23 cellular contexts compared by ENCODE assay signal in genomic region chr2:170670651-170671050, GRCh38.
"Had no signal": no experiment of that assay in that cellular context is flagged by ENCODE, and none has a peak within 500 bp of the region (broad histone marks: within the 10 kb centered on the region; RNA-seq: fewer than 3 reads in every experiment).

No MANE protein-coding gene starts in this region.

- H3K4me3 ChIP-seq: stomach, suprapubic skin, testis, thoracic aorta, thyroid gland, tibial artery, tibial nerve, transverse colon, upper lobe of left lung, upper lobe of right lung, uterus, vagina had no signal

- H3K4me1 ChIP-seq: stomach, suprapubic skin, testis, thyroid gland, tibial artery, tibial nerve, upper lobe of left lung, upper lobe of right lung, uterus, vagina had no signal

- H3K9me3 ChIP-seq: stomach, suprapubic skin, testis, thoracic aorta, thyroid gland, tibial artery, tibial nerve, transverse colon, upper lobe of left lung, upper lobe of right lung, uterus, vagina had no signal

- H3K36me3 ChIP-seq: stomach, suprapubic skin, thoracic aorta, thyroid gland, tibial artery, tibial nerve, transverse colon, upper lobe of left lung, upper lobe of right lung, uterus, vagina had no signal

- H3K27me3 ChIP-seq: stomach, suprapubic skin, testis, thyroid gland, tibial artery, tibial nerve, transverse colon, upper lobe of left lung, upper lobe of right lung, uterus, vagina had no signal

- H3K27ac ChIP-seq: stomach, suprapubic skin, testis, thoracic aorta, thyroid gland, tibial artery, tibial nerve, transverse colon, upper lobe of left lung, upper lobe of right lung, uterus, vagina had no signal

- DNase-seq: stimulated activated CD4-positive, alpha-beta T cell treated with anti-CD3 and anti-CD28 coated beads, Interleukin-2, amount 100 ng/mL, for 48 hours; stimulated activated CD4-positive, alpha-beta T cell treated with anti-CD3 and anti-CD28 coated beads, Interleukin-4, amount 100 ng/mL, for 1 hour; stimulated activated CD4-positive, alpha-beta T cell treated with anti-CD3 and anti-CD28 coated beads, Interleukin-4, amount 100 ng/mL, for 24 hours; stimulated activated CD4-positive, alpha-beta T cell treated with anti-CD3 and anti-CD28 coated beads, Interleukin-4, amount 100 ng/mL, for 4 hours; stimulated activated CD8-positive, alpha-beta memory T cell treated with anti-CD3 and anti-CD28 coated beads, Interleukin-4, amount 100 ng/mL, for 48 hours; stimulated activated naive B cell treated with anti-CD40 and anti-IgM and Interleukin-4, amounts not matched to agents 10 μg/mL and 1 μg/mL and 100 μg/mL, for 72 hours; stimulated activated naive CD4-positive, alpha-beta T cell; stimulated activated naive CD4-positive, alpha-beta T cell treated with Interleukin-2 at 50 U/mL for 16 hours; stimulated activated naive CD8-positive, alpha-beta T cell treated with anti-CD3 and anti-CD28 coated beads, Interleukin-15, amount 100 ng/mL, for 72 hours; stimulated activated naive CD8-positive, alpha-beta T cell treated with anti-CD3 and anti-CD28 coated beads, Interleukin-15, Interleukin-2, amounts not matched to agents 100 U/mL and 50 U/mL, for 24 hours; stomach; substantia nigra; testis; thyroid gland; tibial artery; transverse colon; upper lobe of right lung; uterus had no signal
